1 cellular context compared by ENCODE assay signal in the genomic region with DNA sequence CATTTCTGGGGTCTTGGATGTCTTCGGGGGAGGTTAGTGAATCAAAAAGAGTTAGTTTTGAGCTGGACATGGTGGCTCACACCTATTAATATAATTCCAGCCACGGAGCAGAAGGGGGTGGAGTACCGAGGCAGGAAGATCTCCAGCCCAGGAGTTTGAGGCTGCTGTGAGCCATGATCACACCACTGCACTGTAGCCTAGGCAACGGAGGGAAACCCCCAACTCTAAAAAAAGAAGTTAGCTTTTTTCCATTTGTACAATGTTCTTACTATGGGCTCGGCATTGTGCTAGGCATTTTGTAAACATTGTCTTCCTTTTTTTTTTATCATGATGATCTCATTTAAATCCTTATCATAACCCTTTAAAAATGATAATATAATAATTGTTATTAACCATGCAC.
A peak's percentile ranks its signal among the peaks of the same experiment; 100 is the strongest.
TF ChIP-seq lines count a peak whose summit lies in the region.

No MANE protein-coding gene starts in this region.

TF ChIP-seq in GM12878, 131 proteins besides CTCF, POLR2A, EP300 and RAD21 (continued from another document):
- TF ChIP-seq MEF2A (IDR thresholded peaks at IDR 0.05; ENCODE audit: insufficient read depth, low read depth, low read length) (0 out of 2 replicates have a peak, but pooled peaks have one; percentile 23), SMAD5 (IDR thresholded peaks at IDR 0.05; ENCODE audit: low read depth) (no peak), ZNF622 (IDR thresholded peaks at IDR 0.05) (no peak), FOS (IDR thresholded peaks at IDR 0.05; ENCODE audit: borderline replicate concordance, extremely low read depth, insufficient read length) (no peak), MXI1 (IDR thresholded peaks at IDR 0.05; ENCODE audit: low read depth, low read length) (no peak), RFX5 (IDR thresholded peaks at IDR 0.05; ENCODE audit: low read depth, low read length) (no peak), ZNF207 (IDR thresholded peaks at IDR 0.05; ENCODE audit: borderline replicate concordance) (no peak), FOXK2 (IDR thresholded peaks at IDR 0.05) (no peak), KAT2A (conservative IDR thresholded peaks at IDR 0.05; ENCODE audit: control insufficient read depth, low read depth, low read length) (no peak), NFIC (IDR thresholded peaks at IDR 0.05; ENCODE audit: low read depth, low read length) (no peak), TCF12 (IDR thresholded peaks at IDR 0.05; ENCODE audit: low read depth, low read length) (0 out of 2 replicates have a peak, but pooled peaks have one; percentile 30), ETV6 (conservative IDR thresholded peaks at IDR 0.05 in 1 of 2, IDR thresholded peaks at IDR 0.05 in 1 of 2; ENCODE audit: borderline replicate concordance in 1 of 2, low read depth in 1 of 2) (no peak), ZNF24 (IDR thresholded peaks at IDR 0.05) (no peak)
- TF ChIP-seq, protein P1, sequence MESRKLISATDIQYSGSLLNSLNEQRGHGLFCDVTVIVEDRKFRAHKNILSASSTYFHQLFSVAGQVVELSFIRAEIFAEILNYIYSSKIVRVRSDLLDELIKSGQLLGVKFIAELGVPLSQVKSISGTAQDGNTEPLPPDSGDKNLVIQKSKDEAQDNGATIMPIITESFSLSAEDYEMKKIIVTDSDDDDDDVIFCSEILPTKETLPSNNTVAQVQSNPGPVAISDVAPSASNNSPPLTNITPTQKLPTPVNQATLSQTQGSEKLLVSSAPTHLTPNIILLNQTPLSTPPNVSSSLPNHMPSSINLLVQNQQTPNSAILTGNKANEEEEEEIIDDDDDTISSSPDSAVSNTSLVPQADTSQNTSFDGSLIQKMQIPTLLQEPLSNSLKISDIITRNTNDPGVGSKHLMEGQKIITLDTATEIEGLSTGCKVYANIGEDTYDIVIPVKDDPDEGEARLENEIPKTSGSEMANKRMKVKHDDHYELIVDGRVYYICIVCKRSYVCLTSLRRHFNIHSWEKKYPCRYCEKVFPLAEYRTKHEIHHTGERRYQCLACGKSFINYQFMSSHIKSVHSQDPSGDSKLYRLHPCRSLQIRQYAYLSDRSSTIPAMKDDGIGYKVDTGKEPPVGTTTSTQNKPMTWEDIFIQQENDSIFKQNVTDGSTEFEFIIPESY (IDR thresholded peaks at IDR 0.05), result no peak
- TF ChIP-seq, protein P2, sequence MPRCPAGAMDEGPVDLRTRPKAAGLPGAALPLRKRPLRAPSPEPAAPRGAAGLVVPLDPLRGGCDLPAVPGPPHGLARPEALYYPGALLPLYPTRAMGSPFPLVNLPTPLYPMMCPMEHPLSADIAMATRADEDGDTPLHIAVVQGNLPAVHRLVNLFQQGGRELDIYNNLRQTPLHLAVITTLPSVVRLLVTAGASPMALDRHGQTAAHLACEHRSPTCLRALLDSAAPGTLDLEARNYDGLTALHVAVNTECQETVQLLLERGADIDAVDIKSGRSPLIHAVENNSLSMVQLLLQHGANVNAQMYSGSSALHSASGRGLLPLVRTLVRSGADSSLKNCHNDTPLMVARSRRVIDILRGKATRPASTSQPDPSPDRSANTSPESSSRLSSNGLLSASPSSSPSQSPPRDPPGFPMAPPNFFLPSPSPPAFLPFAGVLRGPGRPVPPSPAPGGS (IDR thresholded peaks at IDR 0.05; ENCODE audit: borderline replicate concordance, insufficient read depth, low read depth, low read length, poor library complexity, severe bottlenecking), result no peak
- TF ChIP-seq, protein P3, sequence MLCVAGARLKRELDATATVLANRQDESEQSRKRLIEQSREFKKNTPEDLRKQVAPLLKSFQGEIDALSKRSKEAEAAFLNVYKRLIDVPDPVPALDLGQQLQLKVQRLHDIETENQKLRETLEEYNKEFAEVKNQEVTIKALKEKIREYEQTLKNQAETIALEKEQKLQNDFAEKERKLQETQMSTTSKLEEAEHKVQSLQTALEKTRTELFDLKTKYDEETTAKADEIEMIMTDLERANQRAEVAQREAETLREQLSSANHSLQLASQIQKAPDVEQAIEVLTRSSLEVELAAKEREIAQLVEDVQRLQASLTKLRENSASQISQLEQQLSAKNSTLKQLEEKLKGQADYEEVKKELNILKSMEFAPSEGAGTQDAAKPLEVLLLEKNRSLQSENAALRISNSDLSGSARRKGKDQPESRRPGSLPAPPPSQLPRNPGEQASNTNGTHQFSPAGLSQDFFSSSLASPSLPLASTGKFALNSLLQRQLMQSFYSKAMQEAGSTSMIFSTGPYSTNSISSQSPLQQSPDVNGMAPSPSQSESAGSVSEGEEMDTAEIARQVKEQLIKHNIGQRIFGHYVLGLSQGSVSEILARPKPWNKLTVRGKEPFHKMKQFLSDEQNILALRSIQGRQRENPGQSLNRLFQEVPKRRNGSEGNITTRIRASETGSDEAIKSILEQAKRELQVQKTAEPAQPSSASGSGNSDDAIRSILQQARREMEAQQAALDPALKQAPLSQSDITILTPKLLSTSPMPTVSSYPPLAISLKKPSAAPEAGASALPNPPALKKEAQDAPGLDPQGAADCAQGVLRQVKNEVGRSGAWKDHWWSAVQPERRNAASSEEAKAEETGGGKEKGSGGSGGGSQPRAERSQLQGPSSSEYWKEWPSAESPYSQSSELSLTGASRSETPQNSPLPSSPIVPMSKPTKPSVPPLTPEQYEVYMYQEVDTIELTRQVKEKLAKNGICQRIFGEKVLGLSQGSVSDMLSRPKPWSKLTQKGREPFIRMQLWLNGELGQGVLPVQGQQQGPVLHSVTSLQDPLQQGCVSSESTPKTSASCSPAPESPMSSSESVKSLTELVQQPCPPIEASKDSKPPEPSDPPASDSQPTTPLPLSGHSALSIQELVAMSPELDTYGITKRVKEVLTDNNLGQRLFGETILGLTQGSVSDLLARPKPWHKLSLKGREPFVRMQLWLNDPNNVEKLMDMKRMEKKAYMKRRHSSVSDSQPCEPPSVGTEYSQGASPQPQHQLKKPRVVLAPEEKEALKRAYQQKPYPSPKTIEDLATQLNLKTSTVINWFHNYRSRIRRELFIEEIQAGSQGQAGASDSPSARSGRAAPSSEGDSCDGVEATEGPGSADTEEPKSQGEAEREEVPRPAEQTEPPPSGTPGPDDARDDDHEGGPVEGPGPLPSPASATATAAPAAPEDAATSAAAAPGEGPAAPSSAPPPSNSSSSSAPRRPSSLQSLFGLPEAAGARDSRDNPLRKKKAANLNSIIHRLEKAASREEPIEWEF (IDR thresholded peaks at IDR 0.05; ENCODE audit: insufficient replicate concordance, low read depth, low read length), result no peak
- TF ChIP-seq, protein P4, sequence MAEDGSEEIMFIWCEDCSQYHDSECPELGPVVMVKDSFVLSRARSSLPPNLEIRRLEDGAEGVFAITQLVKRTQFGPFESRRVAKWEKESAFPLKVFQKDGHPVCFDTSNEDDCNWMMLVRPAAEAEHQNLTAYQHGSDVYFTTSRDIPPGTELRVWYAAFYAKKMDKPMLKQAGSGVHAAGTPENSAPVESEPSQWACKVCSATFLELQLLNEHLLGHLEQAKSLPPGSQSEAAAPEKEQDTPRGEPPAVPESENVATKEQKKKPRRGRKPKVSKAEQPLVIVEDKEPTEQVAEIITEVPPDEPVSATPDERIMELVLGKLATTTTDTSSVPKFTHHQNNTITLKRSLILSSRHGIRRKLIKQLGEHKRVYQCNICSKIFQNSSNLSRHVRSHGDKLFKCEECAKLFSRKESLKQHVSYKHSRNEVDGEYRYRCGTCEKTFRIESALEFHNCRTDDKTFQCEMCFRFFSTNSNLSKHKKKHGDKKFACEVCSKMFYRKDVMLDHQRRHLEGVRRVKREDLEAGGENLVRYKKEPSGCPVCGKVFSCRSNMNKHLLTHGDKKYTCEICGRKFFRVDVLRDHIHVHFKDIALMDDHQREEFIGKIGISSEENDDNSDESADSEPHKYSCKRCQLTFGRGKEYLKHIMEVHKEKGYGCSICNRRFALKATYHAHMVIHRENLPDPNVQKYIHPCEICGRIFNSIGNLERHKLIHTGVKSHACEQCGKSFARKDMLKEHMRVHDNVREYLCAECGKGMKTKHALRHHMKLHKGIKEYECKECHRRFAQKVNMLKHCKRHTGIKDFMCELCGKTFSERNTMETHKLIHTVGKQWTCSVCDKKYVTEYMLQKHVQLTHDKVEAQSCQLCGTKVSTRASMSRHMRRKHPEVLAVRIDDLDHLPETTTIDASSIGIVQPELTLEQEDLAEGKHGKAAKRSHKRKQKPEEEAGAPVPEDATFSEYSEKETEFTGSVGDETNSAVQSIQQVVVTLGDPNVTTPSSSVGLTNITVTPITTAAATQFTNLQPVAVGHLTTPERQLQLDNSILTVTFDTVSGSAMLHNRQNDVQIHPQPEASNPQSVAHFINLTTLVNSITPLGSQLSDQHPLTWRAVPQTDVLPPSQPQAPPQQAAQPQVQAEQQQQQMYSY (CRISPR knock-in tag; IDR thresholded peaks at IDR 0.05), result no peak
- TF ChIP-seq, protein P5, sequence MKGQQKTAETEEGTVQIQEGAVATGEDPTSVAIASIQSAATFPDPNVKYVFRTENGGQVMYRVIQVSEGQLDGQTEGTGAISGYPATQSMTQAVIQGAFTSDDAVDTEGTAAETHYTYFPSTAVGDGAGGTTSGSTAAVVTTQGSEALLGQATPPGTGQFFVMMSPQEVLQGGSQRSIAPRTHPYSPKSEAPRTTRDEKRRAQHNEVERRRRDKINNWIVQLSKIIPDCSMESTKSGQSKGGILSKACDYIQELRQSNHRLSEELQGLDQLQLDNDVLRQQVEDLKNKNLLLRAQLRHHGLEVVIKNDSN (IDR thresholded peaks at IDR 0.05; ENCODE audit: borderline replicate concordance, extremely low read length, insufficient read depth, low read depth, low read length), result no peak
